In genomic region chr17:78895322-78895721, GRCh38 we compare ENCODE assay signal across 18 cellular contexts. TPM values are rescaled to one million over a fixed set of nuclear protein-coding genes. Genes with fewer than 3 reads are reported as not detected.
A peak's percentile ranks its signal among the peaks of the same experiment; 100 is the strongest.
DNase-seq lines count a peak whose midpoint lies in the region; ATAC-seq, FAIRE-seq and TF ChIP-seq lines count a peak whose summit lies in the region.
"Had no signal": no experiment of that assay in that cellular context is flagged by ENCODE, and none has a peak within 500 bp of the region (broad histone marks: within the 10 kb centered on the region; RNA-seq: fewer than 3 reads in every experiment).

No MANE protein-coding gene starts in this region.

- peak overlapping the region in 1 of 2 experiments; percentile 8; a peak in 1 of 6 replicates for H3K27ac ChIP-seq in A549
- peak overlapping the region; percentile 18 for H3K27ac ChIP-seq in lower lobe of right lung
- H3K27ac ChIP-seq: HL-60, SJSA1 had no signal

- H3K4me1 ChIP-seq in A549 (0 out of 3 replicates have a peak, but pooled peaks cover 3% of the 10 kb centered on the region), lower lobe of right lung (peaks cover 81% of the 10 kb centered on the region), skeletal muscle satellite cell (ENCODE audit: control insufficient read depth, insufficient read depth, low read length) (peaks cover 41% of the 10 kb centered on the region)
- H3K4me1 ChIP-seq: SJSA1 had no signal

- H3K9me3 Mint-ChIP-seq in brain: no peaks in the 10 kb centered on the region
- H3K9me3 Mint-ChIP-seq: activated T-cell treated with anti-CD3 and anti-CD28 coated beads, Interleukin-2, amount 50 U/mL, for 24 hours had no signal

- H3K27me3 Mint-ChIP-seq in brain: no peaks in the 10 kb centered on the region
- H3K27me3 Mint-ChIP-seq: activated T-cell treated with anti-CD3 and anti-CD28 coated beads, Interleukin-2, amount 50 U/mL, for 24 hours had no signal

- intact Hi-C loops in lower lobe of right lung (cut with DNase I): no loop called here

- POLR2A ChIA-PET in A549 (lab: Yijun Ruan, JAX): no interaction called here

- CTCF ChIA-PET in A549 (lab: Yijun Ruan, JAX): interaction anchor here (1.0 to 4.0 kb wide), 8 partner anchors 9 to 93 kb away, joined by 3 to 14 read pairs (median 4); no protein-coding TSS in a partner anchor

- H3K9ac ChIP-seq in skeletal muscle satellite cell (ENCODE audit: low read depth, low read length): peak overlapping the region; percentile 5

- no peak overlapping the region for H3K4me3 Mint-ChIP-seq in brain
- H3K4me3 Mint-ChIP-seq: activated T-cell treated with anti-CD3 and anti-CD28 coated beads, Interleukin-2, amount 50 U/mL, for 24 hours had no signal

- TF ChIP-seq POLR2A in A549 (IDR thresholded peaks at IDR 0.05; ENCODE audit: low read length): no peak

- H3K27ac Mint-ChIP-seq in brain: peak overlapping the region; percentile 14 to 83 (median 72)
- H3K27ac Mint-ChIP-seq: activated T-cell treated with anti-CD3 and anti-CD28 coated beads, Interleukin-2, amount 50 U/mL, for 24 hours had no signal

- WGBS in A549 (ENCODE audit: missing lambda C conversion rate): 88% methylated on average over 5 of the region's 5 CpGs

- peaks cover 28% of the 10 kb centered on the region for H3K36me3 Mint-ChIP-seq in brain

- H3K4me3 ChIP-seq in A549 (no peak overlapping the region), lower lobe of right lung (no peak overlapping the region), skeletal muscle satellite cell (ENCODE audit: low read length) (peak overlapping the region; percentile 40)
- H3K4me3 ChIP-seq: adrenal gland, SJSA1 had no signal

- no peak for ATAC-seq in A549
- no peak for ATAC-seq in lower lobe of right lung
- ATAC-seq in GM19455 (IDR thresholded peaks at IDR 0.05; ENCODE audit: unreplicated experiment): no peak
- ATAC-seq in GM18907 (IDR thresholded peaks at IDR 0.05; ENCODE audit: unreplicated experiment): no peak

- H3K27me3 ChIP-seq in lower lobe of right lung (ENCODE audit: low read depth): no peaks in the 10 kb centered on the region
- no peaks in the 10 kb centered on the region for H3K27me3 ChIP-seq in skeletal muscle satellite cell (ENCODE audit: control insufficient read depth, insufficient read depth, low read length)
- H3K27me3 ChIP-seq: adrenal gland, SJSA1 had no signal

- DNase-seq in A549 (ENCODE audit: low read depth in 1 of 2, low spot score in 1 of 2) (no peak), lower lobe of right lung (no peak), GM19240 (ENCODE audit: insufficient read length, low spot score) (no peak), AG08396 (ENCODE audit: low spot score) (no peak)
- DNase-seq: activated CD4-positive, alpha-beta T cell treated with anti-CD3 and anti-CD28 coated beads, Interleukin-2, amount 50 U/mL, for 4 hours; activated T-cell treated with anti-CD3 and anti-CD28 coated beads, Interleukin-2, amount 50 U/mL, for 24 hours; adrenal gland; COR-L47; KG1; NCI-H1105 treated with DMSO at 0.1 percent for 48 hours; stimulated activated CD4-positive, alpha-beta T cell treated with anti-CD3 and anti-CD28 coated beads, Interleukin-12 subunit alpha, Interleukin-12 subunit beta, amount 100 ng/mL, for 4 hours had no signal

- TF ChIP-seq CTCF in A549 (IDR thresholded peaks at IDR 0.05) (no peak), brain (conservative IDR thresholded peaks at IDR 0.05) (no peak), lower lobe of right lung (IDR thresholded peaks at IDR 0.05) (no peak)

- no peak for TF ChIP-seq EP300 in A549 (IDR thresholded peaks at IDR 0.05)

- FAIRE-seq in A549 (lab: Jason Lieb, UNC): peak; percentile 28
- FAIRE-seq: colon had no signal

- peaks cover 4% of the 10 kb centered on the region for H3K36me3 ChIP-seq in lower lobe of right lung
- H3K36me3 ChIP-seq in skeletal muscle satellite cell (ENCODE audit: insufficient read depth, low read length): peaks cover 28% of the 10 kb centered on the region
- H3K36me3 ChIP-seq: adrenal gland had no signal

- peaks cover 97% of the 10 kb centered on the region for H3K4me1 Mint-ChIP-seq in brain

- H3K4me2 ChIP-seq in A549 (no peak overlapping the region), skeletal muscle satellite cell (ENCODE audit: low read length) (peak overlapping the region; percentile 62)

- no peak for TF ChIP-seq RAD21 in A549 (conservative IDR thresholded peaks at IDR 0.05 in 1 of 2, IDR thresholded peaks at IDR 0.05 in 1 of 2)

- no peaks in the 10 kb centered on the region for H3K9me3 ChIP-seq in A549
- H3K9me3 ChIP-seq in lower lobe of right lung: no peaks in the 10 kb centered on the region
- H3K9me3 ChIP-seq in skeletal muscle satellite cell (replicated peaks; ENCODE audit: low read length): no peaks in the 10 kb centered on the region
- H3K9me3 ChIP-seq: adrenal gland, SJSA1 had no signal

TF ChIP-seq in A549, 52 proteins besides CTCF, POLR2A, EP300 and RAD21 (continues in another document):
- no peak for TF ChIP-seq HES2 (IDR thresholded peaks at IDR 0.05)
- TF ChIP-seq ZC3H11A (IDR thresholded peaks at IDR 0.05): no peak
- TF ChIP-seq BHLHE40 (IDR thresholded peaks at IDR 0.05; ENCODE audit: low read depth, low read length): no peak
- TF ChIP-seq POLR2AphosphoS2 (conservative IDR thresholded peaks at IDR 0.05; ENCODE audit: low read length): no peak
- no peak for TF ChIP-seq RFX5 (IDR thresholded peaks at IDR 0.05)
- TF ChIP-seq HOXB13 (CRISPR knock-in tag; IDR thresholded peaks at IDR 0.05; ENCODE audit: low read depth): no peak
- no peak for TF ChIP-seq PHF8 (IDR thresholded peaks at IDR 0.05; ENCODE audit: borderline replicate concordance, low read depth)
- no peak for TF ChIP-seq TP53 (CRISPR knock-in tag; IDR thresholded peaks at IDR 0.05)
- TF ChIP-seq, protein P1, sequence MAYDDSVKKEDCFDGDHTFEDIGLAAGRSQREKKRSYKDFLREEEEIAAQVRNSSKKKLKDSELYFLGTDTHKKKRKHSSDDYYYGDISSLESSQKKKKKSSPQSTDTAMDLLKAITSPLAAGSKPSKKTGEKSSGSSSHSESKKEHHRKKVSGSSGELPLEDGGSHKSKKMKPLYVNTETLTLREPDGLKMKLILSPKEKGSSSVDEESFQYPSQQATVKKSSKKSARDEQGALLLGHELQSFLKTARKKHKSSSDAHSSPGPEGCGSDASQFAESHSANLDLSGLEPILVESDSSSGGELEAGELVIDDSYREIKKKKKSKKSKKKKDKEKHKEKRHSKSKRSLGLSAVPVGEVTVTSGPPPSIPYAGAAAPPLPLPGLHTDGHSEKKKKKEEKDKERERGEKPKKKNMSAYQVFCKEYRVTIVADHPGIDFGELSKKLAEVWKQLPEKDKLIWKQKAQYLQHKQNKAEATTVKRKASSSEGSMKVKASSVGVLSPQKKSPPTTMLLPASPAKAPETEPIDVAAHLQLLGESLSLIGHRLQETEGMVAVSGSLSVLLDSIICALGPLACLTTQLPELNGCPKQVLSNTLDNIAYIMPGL (CRISPR knock-in tag; IDR thresholded peaks at IDR 0.05; ENCODE audit: borderline replicate concordance): no peak
- no peak for TF ChIP-seq MAX (IDR thresholded peaks at IDR 0.05)

RNA-seq across cellular contexts. Expression of gene CEP295NL, which starts 7.7 kb away (rescaled TPM):
- polyA plus RNA-seq in A549 (2011; rRNA removed) (0.09 and 0.10 TPM in 2 replicates), A549 (2017; fragmentation: RNase III; extraction: RNeasy Plus Mini Kit Qiagen cat#74134 plus additional on column Dnase treatment) (0.13 to 0.34 TPM (median 0.29 TPM) in 3 replicates), brain (ENCODE audit: insufficient read depth, low read depth, low replicate concordance) (0.20 TPM)
- polyA plus RNA-seq in A549 (2012; cell fraction: cytosol; rRNA removed): 0.03 and 0.05 TPM in 2 replicates
- polyA plus RNA-seq in A549 (2012; cell fraction: nucleus; rRNA removed): 0.36 and 0.43 TPM in 2 replicates
- polyA minus RNA-seq in A549 (2011; rRNA and poly(A)+ RNA removed): 0.37 and 0.63 TPM in 2 replicates
- 5.5 TPM for total RNA-seq in lower lobe of right lung
- 1.0 and 1.5 TPM in 2 replicates for total RNA-seq in skeletal muscle satellite cell (2012; rRNA removed)

RNA-seq across cellular contexts. Expression of gene TIMP2, which starts 29.9 kb away (rescaled TPM):
- polyA plus RNA-seq in A549 (2011; rRNA removed): 68.1 and 77.8 TPM in 2 replicates
- polyA plus RNA-seq in A549 (2012; cell fraction: cytosol; rRNA removed): 91.7 and 124 TPM in 2 replicates
- 128 and 136 TPM in 2 replicates for polyA plus RNA-seq in A549 (2012; cell fraction: nucleus; rRNA removed)
- polyA plus RNA-seq in A549 (2017; fragmentation: RNase III; extraction: RNeasy Plus Mini Kit Qiagen cat#74134 plus additional on column Dnase treatment): 140 to 170 TPM (median 166 TPM) in 3 replicates
- 46.2 and 57.5 TPM in 2 replicates for polyA minus RNA-seq in A549 (2011; rRNA and poly(A)+ RNA removed)
- 314 TPM for polyA plus RNA-seq in brain (ENCODE audit: insufficient read depth, low read depth, low replicate concordance)
- 260 TPM for total RNA-seq in lower lobe of right lung
- total RNA-seq in skeletal muscle satellite cell (2012; rRNA removed): 44.4 and 67.9 TPM in 2 replicates

RNA-seq across cellular contexts. Expression of gene USP36, which starts 54.7 kb away (rescaled TPM):
- polyA plus RNA-seq in A549 (2011; rRNA removed): 49.0 and 59.0 TPM in 2 replicates
- 41.6 and 47.2 TPM in 2 replicates for polyA plus RNA-seq in A549 (2012; cell fraction: cytosol; rRNA removed)
- polyA plus RNA-seq in A549 (2012; cell fraction: nucleus; rRNA removed): 118 and 157 TPM in 2 replicates
- polyA plus RNA-seq in A549 (2017; fragmentation: RNase III; extraction: RNeasy Plus Mini Kit Qiagen cat#74134 plus additional on column Dnase treatment): 40.7 to 43.8 TPM (median 41.1 TPM) in 3 replicates
- polyA minus RNA-seq in A549 (2011; rRNA and poly(A)+ RNA removed): 79.8 and 90.9 TPM in 2 replicates
- polyA plus RNA-seq in brain (ENCODE audit: insufficient read depth, low read depth, low replicate concordance): 24.7 TPM
- total RNA-seq in lower lobe of right lung: 58.6 TPM
- 25.3 and 29.1 TPM in 2 replicates for total RNA-seq in skeletal muscle satellite cell (2012; rRNA removed)
